In genomic region chr3:152209776-152210175, GRCh38 we compare ENCODE assay signal across 16 cellular contexts. TPM values are rescaled to one million over a fixed set of nuclear protein-coding genes. Genes with fewer than 3 reads are reported as not detected.
DNase-seq lines count a peak whose midpoint lies in the region; ATAC-seq and TF ChIP-seq lines count a peak whose summit lies in the region.
"Had no signal": no experiment of that assay in that cellular context is flagged by ENCODE, and none has a peak within 500 bp of the region (broad histone marks: within the 10 kb centered on the region; RNA-seq: fewer than 3 reads in every experiment).

No MANE protein-coding gene starts in this region.

- H3K4me3 Mint-ChIP-seq in activated CD4-positive, alpha-beta T cell treated with anti-CD3 and anti-CD28 coated beads for 36 hours = peak overlapping the region; percentile 35
- no peak overlapping the region for H3K4me3 Mint-ChIP-seq in activated CD4-positive, alpha-beta T cell treated with anti-CD3 and anti-CD28 coated beads, Interleukin-2, amount 10 ng/mL, durations not matched to agents 7 days and 5 days
- H3K4me3 Mint-ChIP-seq in natural killer cell treated with Interleukin-12 subunit alpha and Interleukin-12 subunit beta and Interleukin-15 and Interleukin-18, amount 100 ng/mL, for 72 hours = peak overlapping the region; percentile 3
- no peak overlapping the region for H3K4me3 Mint-ChIP-seq in natural killer cell
- H3K4me3 Mint-ChIP-seq in activated naive CD8-positive, alpha-beta T cell = peak overlapping the region; percentile 36
- H3K4me3 Mint-ChIP-seq in stimulated activated naive CD8-positive, alpha-beta T cell treated with anti-CD3 and anti-CD28 coated beads, Interleukin-15, amount 100 ng/mL, for 72 hours = peak overlapping the region in 1 of 2 donors; percentile 29
- H3K4me3 Mint-ChIP-seq: CD14-positive monocyte had no signal

- TF ChIP-seq CTCF in natural killer cell (IDR thresholded peaks at IDR 0.05) = no peak

- H3K27me3 Mint-ChIP-seq in activated CD4-positive, alpha-beta T cell treated with anti-CD3 and anti-CD28 coated beads for 36 hours = no peaks in the 10 kb centered on the region
- H3K27me3 Mint-ChIP-seq in activated CD4-positive, alpha-beta T cell treated with anti-CD3 and anti-CD28 coated beads, Interleukin-2, amount 10 ng/mL, durations not matched to agents 7 days and 5 days = no peaks in the 10 kb centered on the region
- H3K27me3 Mint-ChIP-seq in natural killer cell treated with Interleukin-12 subunit alpha and Interleukin-12 subunit beta and Interleukin-15 and Interleukin-18, amount 100 ng/mL, for 72 hours = no peaks in the 10 kb centered on the region
- no peaks in the 10 kb centered on the region for H3K27me3 Mint-ChIP-seq in natural killer cell (ENCODE audit: low read depth in 2 of 2)
- H3K27me3 Mint-ChIP-seq in activated naive CD8-positive, alpha-beta T cell = no peaks in the 10 kb centered on the region
- H3K27me3 Mint-ChIP-seq in stimulated activated naive CD8-positive, alpha-beta T cell treated with anti-CD3 and anti-CD28 coated beads, Interleukin-15, amount 100 ng/mL, for 72 hours = no peaks in the 10 kb centered on the region

- peak; percentile 66 for ATAC-seq in activated CD4-positive, alpha-beta T cell treated with anti-CD3 and anti-CD28 coated beads for 36 hours
- peak in 1 of 2 donors; percentile 24 for ATAC-seq in natural killer cell treated with Interleukin-12 subunit alpha and Interleukin-12 subunit beta and Interleukin-15 and Interleukin-18, amount 100 ng/mL, for 72 hours
- ATAC-seq in natural killer cell (no peak), left ventricle myocardium superior (no peak)
- ATAC-seq in stimulated activated naive CD8-positive, alpha-beta T cell treated with anti-CD3 and anti-CD28 coated beads, Interleukin-15, amount 100 ng/mL, for 72 hours = peak; percentile 65
- ATAC-seq: Panc1 had no signal

- H3K36me3 Mint-ChIP-seq in activated CD4-positive, alpha-beta T cell treated with anti-CD3 and anti-CD28 coated beads for 36 hours (ENCODE audit: low read depth) = peaks cover 9% of the 10 kb centered on the region
- H3K36me3 Mint-ChIP-seq in activated CD4-positive, alpha-beta T cell treated with anti-CD3 and anti-CD28 coated beads, Interleukin-2, amount 10 ng/mL, durations not matched to agents 7 days and 5 days (ENCODE audit: low read depth) = peaks cover 21% of the 10 kb centered on the region
- H3K36me3 Mint-ChIP-seq in natural killer cell treated with Interleukin-12 subunit alpha and Interleukin-12 subunit beta and Interleukin-15 and Interleukin-18, amount 100 ng/mL, for 72 hours = no peaks in the 10 kb centered on the region
- H3K36me3 Mint-ChIP-seq in natural killer cell = no peaks in the 10 kb centered on the region
- H3K36me3 Mint-ChIP-seq in activated naive CD8-positive, alpha-beta T cell = no peaks in the 10 kb centered on the region

- no peak for DNase-seq in activated CD4-positive, alpha-beta T cell treated with anti-CD3 and anti-CD28 coated beads for 36 hours
- no peak for DNase-seq in activated CD4-positive, alpha-beta T cell treated with anti-CD3 and anti-CD28 coated beads, Interleukin-2, amount 10 ng/mL, durations not matched to agents 7 days and 5 days
- DNase-seq in natural killer cell treated with Interleukin-12 subunit alpha and Interleukin-12 subunit beta and Interleukin-15 and Interleukin-18, amount 100 ng/mL, for 72 hours (ENCODE audit: low spot score) = no peak
- DNase-seq in natural killer cell (no peak), SW480 (ENCODE audit: low spot score) (no peak), left ventricle myocardium superior (no peak)
- no peak for DNase-seq in stimulated activated naive CD8-positive, alpha-beta T cell treated with anti-CD3 and anti-CD28 coated beads, Interleukin-15, amount 100 ng/mL, for 72 hours
- DNase-seq: DND-41, GDM1, KG1, NCI-H1092, NCI-H345, NCI-H526 treated with DMSO at 0.1 percent for 48 hours had no signal

- CTCF ChIA-PET in activated CD4-positive, alpha-beta T cell treated with anti-CD3 and anti-CD28 coated beads for 36 hours (lab: Charles Lee) = interaction anchor here (0.7 to 2.1 kb wide), 9 partner anchors 9 to 234 kb away, joined by 3 to 14 read pairs (median 4); no protein-coding TSS in a partner anchor
- CTCF ChIA-PET in activated CD4-positive, alpha-beta T cell treated with anti-CD3 and anti-CD28 coated beads, Interleukin-2, amount 10 ng/mL, durations not matched to agents 7 days and 5 days (lab: Charles Lee) = interaction anchor here (0.9 to 2.9 kb wide), 5 partner anchors 10 to 96 kb away, joined by 3 to 7 read pairs (median 3); no protein-coding TSS in a partner anchor

- POLR2A ChIA-PET in activated CD4-positive, alpha-beta T cell treated with anti-CD3 and anti-CD28 coated beads for 36 hours (lab: Charles Lee) = interaction anchor here (0.6 to 1.5 kb wide), 6 partner anchors 8 to 233 kb away, joined by 3 to 11 read pairs (median 6); partner anchors contain the start of gene MBNL1
- POLR2A ChIA-PET in activated CD4-positive, alpha-beta T cell treated with anti-CD3 and anti-CD28 coated beads, Interleukin-2, amount 10 ng/mL, durations not matched to agents 7 days and 5 days (lab: Charles Lee) = no interaction called here

- peaks cover 2% of the 10 kb centered on the region for H3K9me3 Mint-ChIP-seq in activated CD4-positive, alpha-beta T cell treated with anti-CD3 and anti-CD28 coated beads for 36 hours (ENCODE audit: low read depth)
- peaks cover 18% of the 10 kb centered on the region for H3K9me3 Mint-ChIP-seq in activated CD4-positive, alpha-beta T cell treated with anti-CD3 and anti-CD28 coated beads, Interleukin-2, amount 10 ng/mL, durations not matched to agents 7 days and 5 days
- no peaks in the 10 kb centered on the region for H3K9me3 Mint-ChIP-seq in natural killer cell treated with Interleukin-12 subunit alpha and Interleukin-12 subunit beta and Interleukin-15 and Interleukin-18, amount 100 ng/mL, for 72 hours
- no peaks in the 10 kb centered on the region for H3K9me3 Mint-ChIP-seq in natural killer cell
- no peaks in the 10 kb centered on the region for H3K9me3 Mint-ChIP-seq in activated naive CD8-positive, alpha-beta T cell (ENCODE audit: low read depth)
- no peaks in the 10 kb centered on the region for H3K9me3 Mint-ChIP-seq in stimulated activated naive CD8-positive, alpha-beta T cell treated with anti-CD3 and anti-CD28 coated beads, Interleukin-15, amount 100 ng/mL, for 72 hours

- intact Hi-C loops in activated CD4-positive, alpha-beta T cell treated with anti-CD3 and anti-CD28 coated beads for 36 hours (cut with DNase I, micrococcal nuclease) = loop anchor here (1.0 to 10.0 kb wide), 5 partner anchors 12 to 955 kb away; partner anchors contain the start of gene RAP2B (in 1 of the 2)
- intact Hi-C loops in natural killer cell (cut with micrococcal nuclease) (no loop called here), left ventricle myocardium superior (cut with micrococcal nuclease) (no loop called here)

- peaks cover 82% of the 10 kb centered on the region for H3K4me1 Mint-ChIP-seq in activated CD4-positive, alpha-beta T cell treated with anti-CD3 and anti-CD28 coated beads for 36 hours
- peaks cover 70% of the 10 kb centered on the region for H3K4me1 Mint-ChIP-seq in activated CD4-positive, alpha-beta T cell treated with anti-CD3 and anti-CD28 coated beads, Interleukin-2, amount 10 ng/mL, durations not matched to agents 7 days and 5 days
- H3K4me1 Mint-ChIP-seq in natural killer cell treated with Interleukin-12 subunit alpha and Interleukin-12 subunit beta and Interleukin-15 and Interleukin-18, amount 100 ng/mL, for 72 hours (ENCODE audit: low read depth in 2 of 2) = peaks cover 27 to 48% of the 10 kb centered on the region in 2 donors
- H3K4me1 Mint-ChIP-seq in natural killer cell = peaks cover 12 to 19% of the 10 kb centered on the region in 2 donors
- peaks cover 81% of the 10 kb centered on the region for H3K4me1 Mint-ChIP-seq in activated naive CD8-positive, alpha-beta T cell (ENCODE audit: low read depth)
- peaks cover 80% of the 10 kb centered on the region for H3K4me1 Mint-ChIP-seq in stimulated activated naive CD8-positive, alpha-beta T cell treated with anti-CD3 and anti-CD28 coated beads, Interleukin-15, amount 100 ng/mL, for 72 hours

- H3K27ac Mint-ChIP-seq in activated CD4-positive, alpha-beta T cell treated with anti-CD3 and anti-CD28 coated beads for 36 hours = peak overlapping the region; percentile 81
- no peak overlapping the region for H3K27ac Mint-ChIP-seq in activated CD4-positive, alpha-beta T cell treated with anti-CD3 and anti-CD28 coated beads, Interleukin-2, amount 10 ng/mL, durations not matched to agents 7 days and 5 days
- H3K27ac Mint-ChIP-seq in natural killer cell treated with Interleukin-12 subunit alpha and Interleukin-12 subunit beta and Interleukin-15 and Interleukin-18, amount 100 ng/mL, for 72 hours = peak overlapping the region; percentile 1 to 65
- no peak overlapping the region for H3K27ac Mint-ChIP-seq in natural killer cell
- H3K27ac Mint-ChIP-seq in activated naive CD8-positive, alpha-beta T cell = peak overlapping the region; percentile 12
- no peak overlapping the region for H3K27ac Mint-ChIP-seq in stimulated activated naive CD8-positive, alpha-beta T cell treated with anti-CD3 and anti-CD28 coated beads, Interleukin-15, amount 100 ng/mL, for 72 hours

RNA-seq across cellular contexts. Expression of gene MBNL1, which starts 59.0 kb away (rescaled TPM):
- total RNA-seq in activated CD4-positive, alpha-beta T cell treated with anti-CD3 and anti-CD28 coated beads for 36 hours = 100 to 1,000 TPM; 317 to 481 TPM
- 100 to 1,000 TPM; 437 to 559 TPM for total RNA-seq in activated CD4-positive, alpha-beta T cell treated with anti-CD3 and anti-CD28 coated beads, Interleukin-2, amount 10 ng/mL, durations not matched to agents 7 days and 5 days
- 100 to 1,000 TPM; 353 to 509 TPM for total RNA-seq in natural killer cell treated with Interleukin-12 subunit alpha and Interleukin-12 subunit beta and Interleukin-15 and Interleukin-18, amount 100 ng/mL, for 72 hours
- total RNA-seq in natural killer cell (100 to 1,000 TPM; 600 to 704 (median 607) TPM), left ventricle myocardium superior (172 TPM)

Comparison
In these comparisons a context has a peak if more than half of its experiments do, and no peak if none do; other contexts are left out.
1. H3K27ac Mint-ChIP-seq: peak in activated CD4-positive, alpha-beta T cell treated with anti-CD3 and anti-CD28 coated beads for 36 hours (single experiment), natural killer cell treated with Interleukin-12 subunit alpha and Interleukin-12 subunit beta and Interleukin-15 and Interleukin-18, amount 100 ng/mL, for 72 hours (2 of 2) and activated naive CD8-positive, alpha-beta T cell (single experiment); none in activated CD4-positive, alpha-beta T cell treated with anti-CD3 and anti-CD28 coated beads, Interleukin-2, amount 10 ng/mL, durations not matched to agents 7 days and 5 days (single experiment), natural killer cell (0 of 2) and stimulated activated naive CD8-positive, alpha-beta T cell treated with anti-CD3 and anti-CD28 coated beads, Interleukin-15, amount 100 ng/mL, for 72 hours (0 of 2).
2. H3K4me3 Mint-ChIP-seq: peak in activated CD4-positive, alpha-beta T cell treated with anti-CD3 and anti-CD28 coated beads for 36 hours (single experiment), natural killer cell treated with Interleukin-12 subunit alpha and Interleukin-12 subunit beta and Interleukin-15 and Interleukin-18, amount 100 ng/mL, for 72 hours (single experiment) and activated naive CD8-positive, alpha-beta T cell (single experiment); none in activated CD4-positive, alpha-beta T cell treated with anti-CD3 and anti-CD28 coated beads, Interleukin-2, amount 10 ng/mL, durations not matched to agents 7 days and 5 days (single experiment) and natural killer cell (single experiment).
3. ATAC-seq: peak in activated CD4-positive, alpha-beta T cell treated with anti-CD3 and anti-CD28 coated beads for 36 hours (single experiment) and stimulated activated naive CD8-positive, alpha-beta T cell treated with anti-CD3 and anti-CD28 coated beads, Interleukin-15, amount 100 ng/mL, for 72 hours (single experiment); none in natural killer cell (0 of 3) and left ventricle myocardium superior (single experiment).
4. intact Hi-C loops: an anchor here in activated CD4-positive, alpha-beta T cell treated with anti-CD3 and anti-CD28 coated beads for 36 hours (1.0 to 10.0 kb wide); none called in natural killer cell and left ventricle myocardium superior.